14 cellular contexts compared by ENCODE assay signal in genomic region chr18:10099539-10100140, GRCh38.
"Had no signal": no experiment of that assay in that cellular context is flagged by ENCODE, and none has a peak within 500 bp of the region (broad histone marks: within the 10 kb centered on the region; RNA-seq: fewer than 3 reads in every experiment).

No MANE protein-coding gene starts in this region.

- FAIRE-seq: pancreas had no signal

- H3K36me3 Mint-ChIP-seq: naive B cell had no signal

- H3K4me3 Mint-ChIP-seq: activated CD4-positive, alpha-beta T cell treated with anti-CD3 and anti-CD28 coated beads, Interleukin-2, amount 10 ng/mL, durations not matched to agents 24 days and 14 days; activated naive CD4-positive, alpha-beta T cell treated with anti-CD3 and anti-CD28 coated beads for 36 hours; naive B cell had no signal

- H3K27me3 ChIP-seq: pancreas, stomach, vagina had no signal

- H3K27ac Mint-ChIP-seq: activated CD4-positive, alpha-beta T cell treated with anti-CD3 and anti-CD28 coated beads, Interleukin-2, amount 10 ng/mL, durations not matched to agents 24 days and 14 days; activated naive CD4-positive, alpha-beta T cell treated with anti-CD3 and anti-CD28 coated beads for 36 hours; naive B cell had no signal

- DNase-seq: activated CD4-positive, alpha-beta T cell treated with anti-CD3 and anti-CD28 coated beads, Interleukin-2, amount 10 ng/mL, durations not matched to agents 24 days and 14 days; activated CD8-positive, alpha-beta memory T cell treated with anti-CD3 and anti-CD28 coated beads for 24 hours; activated naive CD4-positive, alpha-beta T cell treated with anti-CD3 and anti-CD28 coated beads for 36 hours; central memory CD4-positive, alpha-beta T cell; effector memory CD4-positive, alpha-beta T cell; left cardiac atrium; lower lobe of right lung; naive B cell; pancreas; stimulated activated CD4-positive, alpha-beta T cell treated with anti-CD3 and anti-CD28 coated beads, Interleukin-4, amount 100 ng/mL, for 4 hours; stomach had no signal

- ATAC-seq: left cardiac atrium, pancreas had no signal

- H3K9me3 ChIP-seq: lower lobe of right lung, pancreas, stomach, thoracic aorta, vagina had no signal

- H3K9me3 Mint-ChIP-seq: activated CD4-positive, alpha-beta T cell treated with anti-CD3 and anti-CD28 coated beads, Interleukin-2, amount 10 ng/mL, durations not matched to agents 24 days and 14 days; activated naive CD4-positive, alpha-beta T cell treated with anti-CD3 and anti-CD28 coated beads for 36 hours had no signal

- H3K27ac ChIP-seq: coronary artery, lower lobe of right lung, pancreas, stomach, thoracic aorta, vagina had no signal

- H3K36me3 ChIP-seq: lower lobe of right lung, pancreas, stomach, thoracic aorta, vagina had no signal

- H3K4me1 Mint-ChIP-seq: activated CD4-positive, alpha-beta T cell treated with anti-CD3 and anti-CD28 coated beads, Interleukin-2, amount 10 ng/mL, durations not matched to agents 24 days and 14 days; naive B cell had no signal

- H3K4me3 ChIP-seq: coronary artery, lower lobe of right lung, pancreas, stomach, thoracic aorta, vagina had no signal
